ENCODE assay signal across 15 cellular contexts in the genomic region with DNA sequence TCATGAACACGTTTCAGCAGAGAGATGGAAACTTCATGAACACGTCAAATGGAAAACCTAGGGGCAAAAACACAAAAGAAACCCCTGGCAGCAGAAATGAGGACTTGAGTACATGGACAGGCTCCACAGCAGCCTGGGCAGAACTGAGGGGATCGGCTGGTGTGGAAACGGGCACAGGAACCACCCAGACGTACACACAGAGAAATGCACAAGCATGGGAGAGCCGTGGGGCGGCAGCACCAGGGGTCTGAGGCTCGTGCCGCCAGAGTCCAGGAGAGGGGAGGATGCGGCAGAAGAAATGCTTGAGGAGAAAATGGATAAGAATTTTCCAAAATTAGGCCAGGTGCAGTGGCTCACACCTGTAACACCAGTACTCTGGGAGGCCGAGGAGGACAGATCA. TPM values are rescaled to one million over a fixed set of nuclear protein-coding genes. Genes with fewer than 3 reads are reported as not detected.
DNase-seq lines count a peak whose midpoint lies in the region; ATAC-seq and TF ChIP-seq lines count a peak whose summit lies in the region.
"Had no signal": no experiment of that assay in that cellular context is flagged by ENCODE, and none has a peak within 500 bp of the region (broad histone marks: within the 10 kb centered on the region; RNA-seq: fewer than 3 reads in every experiment).

No MANE protein-coding gene starts in this region.

- H3K27me3 Mint-ChIP-seq in H9 (ENCODE audit: low read depth): no peaks in the 10 kb centered on the region
- no peaks in the 10 kb centered on the region for H3K27me3 Mint-ChIP-seq in WTC11 (ENCODE audit: low read depth)
- H3K27me3 Mint-ChIP-seq in endothelial cell (ENCODE audit: unreplicated experiment): peaks cover 5% of the 10 kb centered on the region
- H3K27me3 Mint-ChIP-seq: CD4-positive, alpha-beta memory T cell had no signal

- POLR2A ChIA-PET in WTC11 (lab: Charles Lee): no interaction called here

- H3K18ac ChIP-seq in H9 (ENCODE audit: insufficient read length, low read depth, low read length): no peak overlapping the region

- no CpG with 5 or more reads among the region's 11 CpGs for WGBS in H9 (ENCODE audit: extremely low coverage, insufficient read length, low lambda C conversion rate)
- 95 to 97% methylated on average over 11 of the region's 11 CpGs for WGBS in sigmoid colon, 2 donors

- no peaks in the 10 kb centered on the region for H3K79me2 ChIP-seq in H9 (ENCODE audit: insufficient read depth, low read length)

- H3K4me1 ChIP-seq in H9 (ENCODE audit: insufficient read depth, low read length) (peaks cover 7% of the 10 kb centered on the region; the same call in 1 of the 2 replicates), sigmoid colon (no peaks in the 10 kb centered on the region)

- H3K9ac ChIP-seq in H9 (ENCODE audit: extremely low read depth, insufficient read length, low read length): no peak overlapping the region

- H3K4ac ChIP-seq in H9 (ENCODE audit: low read depth, low read length): no peak overlapping the region

- no peak for DNase-seq in H9
- no peak for DNase-seq in WTC11 (ENCODE audit: low spot score)
- DNase-seq in endothelial cell (ENCODE audit: low spot score): no peak
- DNase-seq in sigmoid colon: peak; percentile 27
- DNase-seq in D341Med (ENCODE audit: low spot score): no peak
- no peak for DNase-seq in NCI-H226
- DNase-seq: C1 segment of cervical spinal cord; Calu3; CD4-positive, alpha-beta memory T cell; COR-L47; DMS153; DND-41; GOT3; H7 had no signal

- no peak for TF ChIP-seq EP300 in sigmoid colon (IDR thresholded peaks at IDR 0.05)

- H4K8ac ChIP-seq in H9 (replicated peaks; ENCODE audit: insufficient read length, low read depth, low read length): no peak overlapping the region

- no peaks in the 10 kb centered on the region for H3K79me1 ChIP-seq in H9 (ENCODE audit: insufficient read depth, low read depth, low read length, poor library complexity, severe bottlenecking)

- H2BK12ac ChIP-seq in H9 (ENCODE audit: insufficient read length, low read depth, low read length): no peak overlapping the region

- no peak for TF ChIP-seq POLR2A in sigmoid colon (IDR thresholded peaks at IDR 0.05)

- no peak overlapping the region for H3K56ac ChIP-seq in H9 (ENCODE audit: insufficient read length, low read depth, low read length)

- H2BK5ac ChIP-seq in H9 (ENCODE audit: insufficient read length, low read length): no peak overlapping the region

- no peak overlapping the region for H3K4me3 ChIP-seq in sigmoid colon

- ATAC-seq in WTC11: no peak
- ATAC-seq: HCT116 had no signal

- H4K5ac ChIP-seq in H9 (ENCODE audit: insufficient read length, low read depth, low read length): no peak overlapping the region

- no peak overlapping the region for H3K23ac ChIP-seq in H9 (ENCODE audit: insufficient read length, low read depth, low read length)

- H4K91ac ChIP-seq in H9 (ENCODE audit: insufficient read length, low read depth, low read length): no peak overlapping the region

- H3K27me3 ChIP-seq in H9 (ENCODE audit: insufficient read depth, low read length) (no peaks in the 10 kb centered on the region), sigmoid colon (no peaks in the 10 kb centered on the region)

- H3K36me3 Mint-ChIP-seq in H9 (ENCODE audit: insufficient read depth in 1 of 3, low read depth in 3 of 3) (peaks cover 25 to 56% (median 48%) of the 10 kb centered on the region in 3 experiments), WTC11 (peaks cover 46% of the 10 kb centered on the region), endothelial cell (ENCODE audit: low read depth, unreplicated experiment) (peaks cover 47% of the 10 kb centered on the region)

- intact Hi-C loops in sigmoid colon (cut with DNase I): no loop called here

- H3K27ac ChIP-seq in H9 (ENCODE audit: insufficient read length, low read depth, low read length) (no peak overlapping the region), sigmoid colon (no peak overlapping the region)

- H3K14ac ChIP-seq in H9 (ENCODE audit: insufficient read depth, low read length): no peak overlapping the region

- H3K4me2 ChIP-seq in H9 (ENCODE audit: insufficient read depth, insufficient read length, low read length): no peak overlapping the region

- H3K36me3 ChIP-seq in sigmoid colon: peaks cover 0 to 70% (median 22%) of the 10 kb centered on the region in 4 donors

- H3K9me3 Mint-ChIP-seq in H9 (no peaks in the 10 kb centered on the region; a peak in 1 of 5 replicates), WTC11 (no peaks in the 10 kb centered on the region), endothelial cell (ENCODE audit: unreplicated experiment) (no peaks in the 10 kb centered on the region)
- H3K9me3 Mint-ChIP-seq: CD4-positive, alpha-beta memory T cell had no signal

- CTCF ChIA-PET in WTC11 (lab: Charles Lee): interaction anchor here (0.6 kb wide), 1 partner anchor 683 kb away, joined by 3 read pairs; no protein-coding TSS in a partner anchor

- H3K27ac Mint-ChIP-seq in H9 (peak overlapping the region in 2 of 3 experiments; percentile 73 to 85; a peak in 5 of 7 replicates), WTC11 (peak overlapping the region; percentile 1; the same call in 1 of the 2 replicates), endothelial cell (ENCODE audit: unreplicated experiment) (no peak overlapping the region)

- no peak overlapping the region for H2BK120ac ChIP-seq in H9 (ENCODE audit: low read depth, low read length, poor library complexity, severe bottlenecking)

- H2AFZ ChIP-seq in H9 (ENCODE audit: low read length): no peak overlapping the region

- no peaks in the 10 kb centered on the region for H3K23me2 ChIP-seq in H9 (ENCODE audit: insufficient read length, low read depth, low read length, poor library complexity, severe bottlenecking)

- no peak overlapping the region for H3T11ph ChIP-seq in H9 (ENCODE audit: low read length)

- H2BK15ac ChIP-seq in H9 (ENCODE audit: low read depth, low read length): no peak overlapping the region

- peaks cover 2% of the 10 kb centered on the region for H4K20me1 ChIP-seq in H9 (ENCODE audit: control insufficient read depth, insufficient read depth, insufficient read length)

- no peaks in the 10 kb centered on the region for H3K9me3 ChIP-seq in H9 (ENCODE audit: control insufficient read depth, low read depth, low read length)
- H3K9me3 ChIP-seq in sigmoid colon: no peaks in the 10 kb centered on the region

- TF ChIP-seq CTCF in H9 (conservative IDR thresholded peaks at IDR 0.05) (no peak), WTC11 (IDR thresholded peaks at IDR 0.05) (no peak), endothelial cell (IDR thresholded peaks at IDR 0.05; ENCODE audit: unreplicated experiment) (no peak), sigmoid colon (IDR thresholded peaks at IDR 0.05) (no peak)

- H2AK5ac ChIP-seq in H9 (ENCODE audit: insufficient read length, low read length): no peak overlapping the region

- H3K4me3 Mint-ChIP-seq in H9 (no peak overlapping the region), WTC11 (no peak overlapping the region), endothelial cell (ENCODE audit: unreplicated experiment) (peak overlapping the region; percentile 43)
- H3K4me3 Mint-ChIP-seq: CD4-positive, alpha-beta memory T cell had no signal

- H3K4me1 Mint-ChIP-seq in H9 (peaks cover 41 to 52% of the 10 kb centered on the region in 2 experiments), WTC11 (peaks cover 32% of the 10 kb centered on the region), endothelial cell (ENCODE audit: unreplicated experiment) (no peaks in the 10 kb centered on the region)

- no peak overlapping the region for H2BK20ac ChIP-seq in H9 (ENCODE audit: low read depth, low read length, poor library complexity, severe bottlenecking)

TF ChIP-seq in WTC11, 78 proteins besides CTCF, POLR2A, EP300 and RAD21 (continues in another document):
- TF ChIP-seq PRDM15 (CRISPR knock-in tag; IDR thresholded peaks at IDR 0.05) (no peak), ESRRA (CRISPR knock-in tag; IDR thresholded peaks at IDR 0.05; ENCODE audit: borderline replicate concordance) (no peak)

RNA-seq across cellular contexts. Expression of gene MAP1LC3B, which starts 30.0 kb away (rescaled TPM):
- 47.1 and 52.2 TPM in 2 replicates for total RNA-seq in H9 (2021)
- 40.1 to 46.9 TPM (median 43.2 TPM) in 3 replicates for total RNA-seq in WTC11 (2021)
- 71.6 TPM for total RNA-seq in endothelial cell (ENCODE audit: unreplicated experiment)
- total RNA-seq in sigmoid colon: 10 to 100 TPM; 50.0 to 62.6 (median 62.2) TPM
- polyA plus RNA-seq in sigmoid colon: 100 to 1,000 TPM in 1 of 3 donors, 10 to 100 TPM in 2; 48.0 to 137 (median 76.3) TPM

RNA-seq across cellular contexts. Expression of gene FBXO31, which starts 38.5 kb away (rescaled TPM):
- total RNA-seq in H9 (2021): 24.2 and 26.6 TPM in 2 replicates
- total RNA-seq in WTC11 (2021): 20.8 to 24.2 TPM (median 22.6 TPM) in 3 replicates
- total RNA-seq in endothelial cell (ENCODE audit: unreplicated experiment): 13.5 TPM
- total RNA-seq in sigmoid colon: 100 to 1,000 TPM in 2 of 4 donors, 10 to 100 TPM in 2; 86.7 to 120 (median 98.4) TPM
- 10 to 100 TPM; 15.0 to 40.0 (median 16.2) TPM for polyA plus RNA-seq in sigmoid colon
